ENCODE assay signal across 8 cellular contexts in the genomic region with DNA sequence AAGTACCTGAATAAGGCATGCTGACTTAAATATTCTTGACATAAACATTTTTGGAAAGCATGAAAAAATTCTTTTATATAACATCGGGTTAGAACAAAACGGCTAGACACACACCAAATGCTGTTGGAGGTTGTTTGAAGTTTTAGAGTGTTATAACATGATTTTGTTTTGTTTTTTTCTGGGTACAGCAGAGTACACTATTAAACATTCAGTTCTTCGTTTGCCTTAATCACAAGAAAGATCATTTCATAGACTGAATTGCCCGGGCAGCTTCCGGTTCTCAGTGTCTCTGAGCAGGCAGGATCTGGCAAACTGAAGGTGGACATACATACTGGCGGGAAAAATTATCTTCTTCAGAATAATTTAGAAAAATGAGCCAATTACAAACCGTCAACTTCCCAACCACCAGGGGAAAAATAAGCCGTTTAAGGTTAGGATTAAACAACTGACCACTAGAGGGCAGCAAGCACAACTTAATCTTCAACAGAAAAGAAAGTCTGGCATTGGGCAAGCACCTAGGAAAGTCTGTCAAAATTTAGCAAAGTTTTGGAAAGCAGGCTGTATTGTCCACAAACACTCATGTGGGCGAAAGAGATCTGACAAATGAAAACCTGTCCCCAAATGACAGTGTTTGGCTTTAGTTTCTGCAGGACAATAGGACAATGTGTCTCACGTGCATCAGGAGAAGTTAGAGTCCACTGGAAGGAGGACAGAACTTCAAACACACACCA. TPM values are rescaled to one million over a fixed set of nuclear protein-coding genes. Genes with fewer than 3 reads are reported as not detected.
DNase-seq lines count a peak whose midpoint lies in the region; ATAC-seq and TF ChIP-seq lines count a peak whose summit lies in the region.

No MANE protein-coding gene starts in this region.

- H3K36me3 ChIP-seq in Loucy (ENCODE audit: insufficient read depth, low read length) = peaks cover 93% of the 10 kb centered on the region
- H3K36me3 ChIP-seq in Panc1 (ENCODE audit: control insufficient read depth, insufficient read depth, low read length) = peaks cover 59% of the 10 kb centered on the region
- H3K36me3 ChIP-seq in osteoblast (ENCODE audit: insufficient read depth, low read length) = peaks cover 77% of the 10 kb centered on the region

- peak overlapping the region; percentile 62 for H3K9ac ChIP-seq in Loucy (ENCODE audit: low read depth, low read length, poor library complexity, severe bottlenecking)

- H2AFZ ChIP-seq in Loucy (ENCODE audit: low read length) = no peak overlapping the region
- no peak overlapping the region for H2AFZ ChIP-seq in osteoblast (ENCODE audit: low read length)

- H3K4me3 Mint-ChIP-seq in CD14-positive monocyte = peak overlapping the region; percentile 55 to 83
- peak overlapping the region; percentile 88 for H3K4me3 Mint-ChIP-seq in activated naive CD4-positive, alpha-beta T cell treated with anti-CD3 and anti-CD28 coated beads, Interleukin-2, amount 50 U/mL, for 24 hours

- BruUV-seq in Panc1 (replicated peaks; lab: Mats Ljungman, UMichigan) = no TSS peak

- intact Hi-C loops in CD14-positive monocyte (cut with micrococcal nuclease) = loop anchor here (2.0 to 10.0 kb wide), 5 partner anchors 256 to 486 kb away; no protein-coding TSS in a partner anchor
- intact Hi-C loops in Panc1 (cut with micrococcal nuclease; ENCODE audit: unreplicated experiment) = loop anchor here (5.0 to 10.0 kb wide), 2 partner anchors 364 to 486 kb away; no protein-coding TSS in a partner anchor

- peaks cover 77 to 87% of the 10 kb centered on the region in 2 donors for H3K36me3 Mint-ChIP-seq in CD14-positive monocyte
- H3K36me3 Mint-ChIP-seq in activated naive CD4-positive, alpha-beta T cell treated with anti-CD3 and anti-CD28 coated beads, Interleukin-2, amount 50 U/mL, for 24 hours = peaks cover 20% of the 10 kb centered on the region

- ATAC-seq in GM19351 (IDR thresholded peaks at IDR 0.05; ENCODE audit: unreplicated experiment) (peak; percentile 39), Panc1 (peak; percentile 27), HG02884 (IDR thresholded peaks at IDR 0.05; ENCODE audit: unreplicated experiment) (no peak)

- H4K20me1 ChIP-seq in Loucy (ENCODE audit: insufficient read depth, low read length, poor library complexity, severe bottlenecking) (peaks cover 76% of the 10 kb centered on the region), osteoblast (ENCODE audit: insufficient read depth, low read length) (peaks cover 8% of the 10 kb centered on the region)

- H3K4me1 ChIP-seq in Loucy (ENCODE audit: insufficient read depth, low read length, poor library complexity, severe bottlenecking) (peaks cover 38% of the 10 kb centered on the region), Panc1 (ENCODE audit: control insufficient read depth, insufficient read depth, low read length) (peaks cover 69% of the 10 kb centered on the region), osteoblast (ENCODE audit: insufficient read depth, low read length) (peaks cover 37% of the 10 kb centered on the region)

- TF ChIP-seq CTCF in CD14-positive monocyte (IDR thresholded peaks at IDR 0.05) (peak; percentile 92), Loucy (conservative IDR thresholded peaks at IDR 0.05; ENCODE audit: low read length) (peak; percentile 96), Panc1 (IDR thresholded peaks at IDR 0.05) (peak; percentile 82), osteoblast (IDR thresholded peaks at IDR 0.05; ENCODE audit: extremely low read depth, low read depth, low read length) (peak; percentile 87)

- no peak for DNase-seq in CD14-positive monocyte (ENCODE audit: low spot score)
- DNase-seq in Panc1 (ENCODE audit: low read depth, low spot score) = no peak
- peak; percentile 81 for DNase-seq in germinal center (ENCODE audit: low spot score)
- DNase-seq in osteoblast (ENCODE audit: insufficient read length, low spot score, missing footprints) = peak; percentile 69

- H3K9me3 ChIP-seq in Loucy (ENCODE audit: insufficient read depth, low read depth, low read length) = no peaks in the 10 kb centered on the region
- no peaks in the 10 kb centered on the region for H3K9me3 ChIP-seq in Panc1 (ENCODE audit: control insufficient read depth, insufficient read depth, low read depth, low read length)
- H3K9me3 ChIP-seq in osteoblast (ENCODE audit: low read depth, low read length) = no peaks in the 10 kb centered on the region

- peaks cover 0 to 2% (median 0%) of the 10 kb centered on the region in 7 donors for H3K9me3 Mint-ChIP-seq in CD14-positive monocyte
- no peaks in the 10 kb centered on the region for H3K9me3 Mint-ChIP-seq in activated naive CD4-positive, alpha-beta T cell treated with anti-CD3 and anti-CD28 coated beads, Interleukin-2, amount 50 U/mL, for 24 hours

- POLR2A ChIA-PET in Panc1 (lab: Charles Lee) = no interaction called here

- peaks cover 15% of the 10 kb centered on the region; the same call in 1 of the 2 replicates for H3F3A ChIP-seq in Loucy (ENCODE audit: low read depth)

- no peaks in the 10 kb centered on the region for H3K9me2 ChIP-seq in Loucy (replicated peaks; ENCODE audit: low read depth, low read length)

- H3K27ac Mint-ChIP-seq in CD14-positive monocyte = peak overlapping the region; percentile 90 to 97 (median 95)
- peak overlapping the region; percentile 98 for H3K27ac Mint-ChIP-seq in activated naive CD4-positive, alpha-beta T cell treated with anti-CD3 and anti-CD28 coated beads, Interleukin-2, amount 50 U/mL, for 24 hours

- in situ Hi-C loops in Panc1 (cut with HindIII; ENCODE audit: low pct_unique_long_range_greater_than_20kb, low sequenced_read_pairs) = no loop called here

- H3K4me1 Mint-ChIP-seq in CD14-positive monocyte = peaks cover 65% of the 10 kb centered on the region
- H3K4me1 Mint-ChIP-seq in activated naive CD4-positive, alpha-beta T cell treated with anti-CD3 and anti-CD28 coated beads, Interleukin-2, amount 50 U/mL, for 24 hours = peaks cover 95% of the 10 kb centered on the region

- H3K4me2 ChIP-seq in Loucy (ENCODE audit: low read depth, low read length, poor library complexity, severe bottlenecking) = peak overlapping the region; percentile 90
- peak overlapping the region; percentile 79 for H3K4me2 ChIP-seq in osteoblast (ENCODE audit: insufficient read depth, low read length)

- H3K79me2 ChIP-seq in Loucy (ENCODE audit: insufficient read depth, low read length) (peaks cover 100% of the 10 kb centered on the region), osteoblast (ENCODE audit: insufficient read depth, low read length) (peaks cover 91% of the 10 kb centered on the region)

- peaks cover 0 to 2% (median under 1%) of the 10 kb centered on the region in 3 donors for H3K27me3 Mint-ChIP-seq in CD14-positive monocyte (ENCODE audit: low read depth in 3 of 3)
- H3K27me3 Mint-ChIP-seq in activated naive CD4-positive, alpha-beta T cell treated with anti-CD3 and anti-CD28 coated beads, Interleukin-2, amount 50 U/mL, for 24 hours = no peaks in the 10 kb centered on the region

- CTCF ChIA-PET in Panc1 (lab: Charles Lee) = no interaction called here

- H3K27ac ChIP-seq in Panc1 (ENCODE audit: low read length) (peak overlapping the region; percentile 100), osteoblast (ENCODE audit: low read depth, low read length) (peak overlapping the region; percentile 96)

- H3K4me3 ChIP-seq in Loucy (ENCODE audit: low read length, poor library complexity, severe bottlenecking) (peak overlapping the region; percentile 67), Panc1 (ENCODE audit: low read depth in 2 of 2, low read length in 2 of 2) (peak overlapping the region; percentile 57 to 66), osteoblast (ENCODE audit: insufficient read depth, low read length) (peak overlapping the region; percentile 31)

- H3K27me3 ChIP-seq in Loucy (ENCODE audit: insufficient read depth, low read length, poor library complexity, severe bottlenecking) (no peaks in the 10 kb centered on the region), Panc1 (ENCODE audit: control insufficient read depth, insufficient read depth, low read length) (no peaks in the 10 kb centered on the region), osteoblast (ENCODE audit: insufficient read depth, low read length) (no peaks in the 10 kb centered on the region)

RNA-seq across cellular contexts. Expression of gene ZNF217, which starts 15.0 kb away (rescaled TPM):
- 10 to 100 TPM; 10.5 to 41.5 TPM for polyA plus RNA-seq in CD14-positive monocyte
- total RNA-seq in Panc1 (2021; ENCODE audit: unreplicated experiment) = 210 TPM
- 80.1 TPM for polyA plus RNA-seq in Panc1 (2012; ENCODE audit: insufficient read length)
- total RNA-seq in osteoblast = 26.4 and 26.8 TPM in 2 replicates

Comparison
In these comparisons a context has a peak if more than half of its experiments do, and no peak if none do; other contexts are left out.
1. DNase-seq: peak in germinal center (single experiment) and osteoblast (single experiment); none in CD14-positive monocyte (single experiment) and Panc1 (single experiment).
2. Peak in every context shown above with its lines, with median percentiles within 50 percentile points of each other: CTCF ChIP-seq and H3K4me3 ChIP-seq.